2 cellular contexts compared by ENCODE assay signal in genomic region chr4:89164400-89164799, GRCh38.
TF ChIP-seq lines count a peak whose summit lies in the region.

No MANE protein-coding gene starts in this region.

TF ChIP-seq in SK-N-SH, 30 proteins besides CTCF, POLR2A, EP300 and RAD21 (continued from another document):
- TF ChIP-seq MXI1 (IDR thresholded peaks at IDR 0.05; ENCODE audit: low read depth, low read length) (no peak), TCF12 (IDR thresholded peaks at IDR 0.05) (no peak), NFIC (IDR thresholded peaks at IDR 0.05; ENCODE audit: borderline replicate concordance) (no peak), SMC3 (IDR thresholded peaks at IDR 0.05; ENCODE audit: low read depth, low read length) (no peak), TAF1 (IDR thresholded peaks at IDR 0.05; ENCODE audit: borderline replicate concordance, low read depth, low read length) (no peak)
- TF ChIP-seq, protein P1, sequence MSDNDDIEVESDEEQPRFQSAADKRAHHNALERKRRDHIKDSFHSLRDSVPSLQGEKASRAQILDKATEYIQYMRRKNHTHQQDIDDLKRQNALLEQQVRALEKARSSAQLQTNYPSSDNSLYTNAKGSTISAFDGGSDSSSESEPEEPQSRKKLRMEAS (IDR thresholded peaks at IDR 0.05; ENCODE audit: low read depth): no peak

TF ChIP-seq in SK-N-SH treated with all-trans-retinoic acid at 6 μM for 48 hours, 23 proteins besides CTCF, POLR2A, EP300 and RAD21 (continued from another document):
- TF ChIP-seq, protein P2, sequence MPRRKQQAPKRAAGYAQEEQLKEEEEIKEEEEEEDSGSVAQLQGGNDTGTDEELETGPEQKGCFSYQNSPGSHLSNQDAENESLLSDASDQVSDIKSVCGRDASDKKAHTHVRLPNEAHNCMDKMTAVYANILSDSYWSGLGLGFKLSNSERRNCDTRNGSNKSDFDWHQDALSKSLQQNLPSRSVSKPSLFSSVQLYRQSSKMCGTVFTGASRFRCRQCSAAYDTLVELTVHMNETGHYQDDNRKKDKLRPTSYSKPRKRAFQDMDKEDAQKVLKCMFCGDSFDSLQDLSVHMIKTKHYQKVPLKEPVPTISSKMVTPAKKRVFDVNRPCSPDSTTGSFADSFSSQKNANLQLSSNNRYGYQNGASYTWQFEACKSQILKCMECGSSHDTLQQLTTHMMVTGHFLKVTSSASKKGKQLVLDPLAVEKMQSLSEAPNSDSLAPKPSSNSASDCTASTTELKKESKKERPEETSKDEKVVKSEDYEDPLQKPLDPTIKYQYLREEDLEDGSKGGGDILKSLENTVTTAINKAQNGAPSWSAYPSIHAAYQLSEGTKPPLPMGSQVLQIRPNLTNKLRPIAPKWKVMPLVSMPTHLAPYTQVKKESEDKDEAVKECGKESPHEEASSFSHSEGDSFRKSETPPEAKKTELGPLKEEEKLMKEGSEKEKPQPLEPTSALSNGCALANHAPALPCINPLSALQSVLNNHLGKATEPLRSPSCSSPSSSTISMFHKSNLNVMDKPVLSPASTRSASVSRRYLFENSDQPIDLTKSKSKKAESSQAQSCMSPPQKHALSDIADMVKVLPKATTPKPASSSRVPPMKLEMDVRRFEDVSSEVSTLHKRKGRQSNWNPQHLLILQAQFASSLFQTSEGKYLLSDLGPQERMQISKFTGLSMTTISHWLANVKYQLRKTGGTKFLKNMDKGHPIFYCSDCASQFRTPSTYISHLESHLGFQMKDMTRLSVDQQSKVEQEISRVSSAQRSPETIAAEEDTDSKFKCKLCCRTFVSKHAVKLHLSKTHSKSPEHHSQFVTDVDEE (CRISPR knock-in tag; IDR thresholded peaks at IDR 0.05): no peak
- no peak for TF ChIP-seq ZNF565 (CRISPR knock-in tag; conservative IDR thresholded peaks at IDR 0.05; ENCODE audit: low read depth)
